In genomic region chr1:226187019-226187322, GRCh38 we compare ENCODE assay signal across 8 cellular contexts. TPM values are rescaled to one million over a fixed set of nuclear protein-coding genes. Genes with fewer than 3 reads are reported as not detected.
DNase-seq lines count a peak whose midpoint lies in the region; ATAC-seq, FAIRE-seq and TF ChIP-seq lines count a peak whose summit lies in the region.

No MANE protein-coding gene starts in this region.

- H3K4me1 ChIP-seq in A549 (peaks cover 26% of the 10 kb centered on the region), HUES64 (ENCODE audit: insufficient read depth, low read length) (peaks cover 17% of the 10 kb centered on the region), muscle layer of colon (ENCODE audit: insufficient read depth, low read length) (peaks cover 28% of the 10 kb centered on the region)

- no peaks in the 10 kb centered on the region for H3K27me3 Mint-ChIP-seq in central memory CD8-positive, alpha-beta T cell

- peaks cover 30% of the 10 kb centered on the region for H3K4me1 Mint-ChIP-seq in central memory CD8-positive, alpha-beta T cell

- peak overlapping the region; percentile 94 for H3K9ac ChIP-seq in HUES64 (ENCODE audit: low read depth, low read length)
- peak overlapping the region; percentile 91 for H3K9ac ChIP-seq in muscle layer of colon (ENCODE audit: low read length)

- ATAC-seq in A549 (no peak), HG02870 (IDR thresholded peaks at IDR 0.05; ENCODE audit: unreplicated experiment) (no peak)
- no peak for ATAC-seq in central memory CD8-positive, alpha-beta T cell (replicated peaks; ENCODE audit: extremely low read depth, poor library complexity, severe bottlenecking)

- POLR2A ChIA-PET in A549 (lab: Yijun Ruan, JAX), result no interaction called here

- H3K27me3 ChIP-seq in HUES64 (ENCODE audit: insufficient read depth, low read length), result no peaks in the 10 kb centered on the region
- no peaks in the 10 kb centered on the region for H3K27me3 ChIP-seq in muscle layer of colon (ENCODE audit: control insufficient read depth in 1 of 2, insufficient read depth in 2 of 2, low read length in 2 of 2)

- peak overlapping the region; percentile 92 for H3K4me3 Mint-ChIP-seq in central memory CD8-positive, alpha-beta T cell

- H3K36me3 Mint-ChIP-seq in central memory CD8-positive, alpha-beta T cell (ENCODE audit: insufficient read depth), result peaks cover 24% of the 10 kb centered on the region

- H3K27ac Mint-ChIP-seq in central memory CD8-positive, alpha-beta T cell (ENCODE audit: low read depth), result peak overlapping the region; percentile 91

- peaks cover 6% of the 10 kb centered on the region for H3K36me3 ChIP-seq in HUES64 (ENCODE audit: insufficient read depth, low read length)
- no peaks in the 10 kb centered on the region for H3K36me3 ChIP-seq in muscle layer of colon (ENCODE audit: insufficient read depth, low read length)

- TF ChIP-seq CTCF in A549 (IDR thresholded peaks at IDR 0.05), result no peak

- FAIRE-seq in A549 (lab: Jason Lieb, UNC), result no peak

- H3K9me3 ChIP-seq in A549 (no peaks in the 10 kb centered on the region), HUES64 (ENCODE audit: insufficient read depth, low read depth, low read length) (no peaks in the 10 kb centered on the region), muscle layer of colon (ENCODE audit: low read length) (no peaks in the 10 kb centered on the region)

- H3K4me3 ChIP-seq in A549 (peak overlapping the region; percentile 73), HUES64 (ENCODE audit: low read length) (peak overlapping the region; percentile 99), muscle layer of colon (ENCODE audit: low read depth in 1 of 2, low read length in 2 of 2) (peak overlapping the region; percentile 87 to 89)

- no peak; the same call in 1 of the 2 replicates for TF ChIP-seq POLR2A in A549 (IDR thresholded peaks at IDR 0.05; ENCODE audit: low read length)

- peak overlapping the region; percentile 96 for H3K4me2 ChIP-seq in A549

- no peak for TF ChIP-seq EP300 in A549 (IDR thresholded peaks at IDR 0.05)

- TF ChIP-seq RAD21 in A549 (conservative IDR thresholded peaks at IDR 0.05 in 1 of 2, IDR thresholded peaks at IDR 0.05 in 1 of 2), result no peak

- H3K27ac ChIP-seq in A549 (peak overlapping the region; percentile 85 to 97), HUES64 (ENCODE audit: low read depth, low read length) (peak overlapping the region; percentile 87), muscle layer of colon (ENCODE audit: low read depth, low read length) (peak overlapping the region; percentile 96)

- 7% methylated on average over 3 of the region's 10 CpGs for WGBS in A549 (ENCODE audit: missing lambda C conversion rate)
- 14% methylated on average over 10 of the region's 10 CpGs for WGBS in HUES64

- DNase-seq in A549 (ENCODE audit: low read depth in 1 of 2, low spot score in 1 of 2) (peak in 1 of 2 experiments; percentile 56), NCI-H1417 treated with DMSO at 0.1 percent for 48 hours (lab: John Stamatoyannopoulos, UW) (no peak), GM19240 (ENCODE audit: insufficient read length, low spot score) (no peak), NCI-H446 treated with DMSO at 0.1 percent for 48 hours (lab: John Stamatoyannopoulos, UW) (no peak)
- DNase-seq in central memory CD8-positive, alpha-beta T cell (ENCODE audit: low spot score in 2 of 2), result no peak

- CTCF ChIA-PET in A549 (lab: Yijun Ruan, JAX), result interaction anchor here (1.0 to 1.2 kb wide), 2 partner anchors 10 to 61 kb away, joined by 4 read pairs; no protein-coding TSS in a partner anchor

- no peaks in the 10 kb centered on the region for H3K9me3 Mint-ChIP-seq in central memory CD8-positive, alpha-beta T cell

TF ChIP-seq in A549, 52 proteins besides CTCF, POLR2A, EP300 and RAD21:
- TF ChIP-seq ELK1 (IDR thresholded peaks at IDR 0.05; ENCODE audit: low read depth, low read length) (no peak), PBX3 (IDR thresholded peaks at IDR 0.05) (no peak), HOXA7 (CRISPR knock-in tag; IDR thresholded peaks at IDR 0.05) (no peak), HES2 (IDR thresholded peaks at IDR 0.05) (no peak), SMC3 (IDR thresholded peaks at IDR 0.05) (no peak), MAX (IDR thresholded peaks at IDR 0.05) (no peak; the same call in 1 of the 2 replicates), RNF2 (IDR thresholded peaks at IDR 0.05; ENCODE audit: borderline replicate concordance, low read depth) (no peak), RCOR1 (IDR thresholded peaks at IDR 0.05; ENCODE audit: low read depth, low read length) (no peak), MYC (IDR thresholded peaks at IDR 0.05; ENCODE audit: borderline replicate concordance, low read length) (no peak), TFCP2L1 (CRISPR knock-in tag; IDR thresholded peaks at IDR 0.05) (no peak), FOSL2 (IDR thresholded peaks at IDR 0.05) (no peak), FOSL2 (CRISPR knock-in tag; IDR thresholded peaks at IDR 0.05) (no peak), HOXB5 (CRISPR knock-in tag; IDR thresholded peaks at IDR 0.05) (no peak), CBX2 (IDR thresholded peaks at IDR 0.05; ENCODE audit: borderline replicate concordance, low read depth) (no peak), MAZ (IDR thresholded peaks at IDR 0.05; ENCODE audit: borderline replicate concordance, low read depth, low read length) (no peak), ESRRA (IDR thresholded peaks at IDR 0.05; ENCODE audit: borderline replicate concordance, low read length) (no peak), EHF (CRISPR knock-in tag; IDR thresholded peaks at IDR 0.05) (no peak), NPAS2 (CRISPR knock-in tag; IDR thresholded peaks at IDR 0.05; ENCODE audit: borderline replicate concordance) (no peak), SREBF2 (IDR thresholded peaks at IDR 0.05) (no peak), FOXS1 (CRISPR knock-in tag; IDR thresholded peaks at IDR 0.05) (no peak)
TF ChIP-seq in A549: peak in this region for 0.

RNA-seq across cellular contexts. Expression of gene ACBD3, which starts 0.4 kb away (rescaled TPM):
- polyA plus RNA-seq in A549 (2011; rRNA removed) (42.4 and 52.9 TPM in 2 replicates), A549 (2017; fragmentation: RNase III; extraction: RNeasy Plus Mini Kit Qiagen cat#74134 plus additional on column Dnase treatment) (27.0 to 30.2 TPM (median 29.8 TPM) in 3 replicates)
- 9.9 and 10.7 TPM in 2 replicates for polyA plus RNA-seq in A549 (2012; cell fraction: cytosol; rRNA removed)
- polyA plus RNA-seq in A549 (2012; cell fraction: nucleus; rRNA removed), result 5.2 and 6.3 TPM in 2 replicates
- polyA minus RNA-seq in A549 (2011; rRNA and poly(A)+ RNA removed), result 20.4 and 24.5 TPM in 2 replicates
- 19.3 TPM for polyA plus RNA-seq in HUES64 (2013, experiment 1 of 2)
- 19.0 TPM for polyA plus RNA-seq in HUES64 (2013, experiment 2 of 2)

RNA-seq across cellular contexts. Expression of gene MIXL1, which starts 36.5 kb away (rescaled TPM):
- polyA plus RNA-seq in A549 (2011; rRNA removed) (0.18 and 0.20 TPM in 2 replicates), A549 (2017; fragmentation: RNase III; extraction: RNeasy Plus Mini Kit Qiagen cat#74134 plus additional on column Dnase treatment) (0.06 TPM in 1 of 3 replicates, not detected in the others)
- 0.04 and 0.08 TPM in 2 replicates for polyA plus RNA-seq in A549 (2012; cell fraction: cytosol; rRNA removed)
- not detected in 2 replicates for polyA plus RNA-seq in A549 (2012; cell fraction: nucleus; rRNA removed)
- polyA minus RNA-seq in A549 (2011; rRNA and poly(A)+ RNA removed), result not detected in 2 replicates
- 36.4 TPM for polyA plus RNA-seq in HUES64 (2013, experiment 1 of 2)
- 52.0 TPM for polyA plus RNA-seq in HUES64 (2013, experiment 2 of 2)
